Comparison of ENCODE assay signal across 27 cellular contexts in genomic region chr18:59159986-59160385, GRCh38. TPM values are rescaled to one million over a fixed set of nuclear protein-coding genes. Genes with fewer than 3 reads are reported as not detected.
"Had no signal": no experiment of that assay in that cellular context is flagged by ENCODE, and none has a peak within 500 bp of the region (broad histone marks: within the 10 kb centered on the region; RNA-seq: fewer than 3 reads in every experiment).

No MANE protein-coding gene starts in this region.

- H3K4me3 ChIP-seq: breast epithelium, colonic mucosa, dorsolateral prefrontal cortex, esophagus muscularis mucosa, hepatocyte, lower lobe of right lung, transverse colon had no signal

- ATAC-seq: activated T-cell treated with anti-CD3 and anti-CD28 coated beads, Interleukin-2, amount 50 U/mL, for 72 hours; left lobe of liver; lower lobe of right lung; sciatic nerve; stimulated activated effector memory CD8-positive, alpha-beta T cell treated with anti-CD3 and anti-CD28 coated beads, Interleukin-12 subunit alpha, Interleukin-12 subunit beta, amount 100 ng/mL, for 72 hours had no signal

- H3K27me3 ChIP-seq: breast epithelium, colonic mucosa, dorsolateral prefrontal cortex, esophagus muscularis mucosa, hepatocyte, transverse colon had no signal

- DNase-seq: activated B cell treated with CpG ODN at 0.5 μM for 24 hours; activated CD4-positive, alpha-beta memory T cell treated with anti-CD3 and anti-CD28 coated beads for 36 hours; activated CD4-positive, alpha-beta T cell treated with anti-CD3 and anti-CD28 coated beads for 4 hours; activated effector memory CD4-positive, alpha-beta T cell treated with Interleukin-2 at 50 U/mL for 16 hours; activated naive CD4-positive, alpha-beta T cell treated with anti-CD3 and anti-CD28 coated beads for 36 hours; activated naive CD8-positive, alpha-beta T cell treated with anti-CD3 and anti-CD28 coated beads, Interleukin-2, amount 10 ng/mL, durations not matched to agents 7 days and 5 days; activated T-cell treated with anti-CD3 and anti-CD28 coated beads, Interleukin-2, amount 50 U/mL, for 72 hours; amniotic stem cell; colonic mucosa; dorsolateral prefrontal cortex; glutamatergic neuron; immature natural killer cell; lower lobe of right lung; mesendoderm; naive B cell; occipital lobe; posterior cingulate gyrus; stimulated activated CD4-positive, alpha-beta T cell treated with anti-CD3 and anti-CD28 coated beads, Interleukin-2, amount 100 ng/mL, for 24 hours; transverse colon had no signal

- H3K9me3 ChIP-seq: breast epithelium, colonic mucosa, esophagus muscularis mucosa, lower lobe of right lung, transverse colon had no signal

- H3K36me3 ChIP-seq: breast epithelium, colonic mucosa had no signal

RNA-seq across cellular contexts. Expression of gene GRP, which starts 60.0 kb away (rescaled TPM):
- total RNA-seq: activated B cell treated with CpG ODN at 0.5 μM for 24 hours; activated CD4-positive, alpha-beta memory T cell treated with anti-CD3 and anti-CD28 coated beads for 36 hours; activated naive CD4-positive, alpha-beta T cell treated with anti-CD3 and anti-CD28 coated beads for 36 hours; activated naive CD8-positive, alpha-beta T cell treated with anti-CD3 and anti-CD28 coated beads, Interleukin-2, amount 10 ng/mL, durations not matched to agents 7 days and 5 days; activated T-cell treated with anti-CD3 and anti-CD28 coated beads, Interleukin-2, amount 50 U/mL, for 72 hours; colonic mucosa; kidney epithelial cell; left lobe of liver; mucosa of gallbladder; sciatic nerve; transverse colon had no signal
